Comparison of ENCODE assay signal across 34 cellular contexts in genomic region chr4:8909548-8909947, GRCh38. TPM values are rescaled to one million over a fixed set of nuclear protein-coding genes. Genes with fewer than 3 reads are reported as not detected.
DNase-seq lines count a peak whose midpoint lies in the region; TF ChIP-seq lines count a peak whose summit lies in the region.
"Had no signal": no experiment of that assay in that cellular context is flagged by ENCODE, and none has a peak within 500 bp of the region (broad histone marks: within the 10 kb centered on the region; RNA-seq: fewer than 3 reads in every experiment).

No MANE protein-coding gene starts in this region.

- H3K79me2 ChIP-seq in smooth muscle cell (ENCODE audit: low read depth): no peaks in the 10 kb centered on the region

- H3K9me3 ChIP-seq in BLaER1: no peaks in the 10 kb centered on the region
- H3K9me3 ChIP-seq in HEK293 (ENCODE audit: control insufficient read depth, insufficient read depth, low read depth, low read length): no peaks in the 10 kb centered on the region
- no peaks in the 10 kb centered on the region for H3K9me3 ChIP-seq in smooth muscle cell (replicated peaks; ENCODE audit: low read depth)
- no peaks in the 10 kb centered on the region for H3K9me3 ChIP-seq in thyroid gland
- H3K9me3 ChIP-seq: Caco-2, prostate gland, right lobe of liver had no signal

- no peaks in the 10 kb centered on the region for H4K20me1 ChIP-seq in BLaER1
- no peaks in the 10 kb centered on the region for H4K20me1 ChIP-seq in smooth muscle cell (ENCODE audit: low read depth)

- no peak overlapping the region for H3K27ac Mint-ChIP-seq in activated CD4-positive, alpha-beta T cell treated with anti-CD3 and anti-CD28 coated beads, Interleukin-2, amount 10 ng/mL, durations not matched to agents 24 days and 14 days
- H3K27ac Mint-ChIP-seq: activated CD4-positive, alpha-beta memory T cell treated with anti-CD3 and anti-CD28 coated beads for 36 hours; activated T-helper 1 cell treated with anti-CD3 and anti-CD28 coated beads, Interleukin-12 subunit alpha, Interleukin-12 subunit beta, Interleukin-2, Interleukin-4 antibody, amounts not matched to agents 30 ng/mL and 10 ng/mL and 1 ng/mL, durations not matched to agents 14 hours and 24 hours and 36 hours; endodermal cell; T-helper 2 cell treated with Interferon-gamma antibody and Interleukin-4, amounts not matched to agents 5 μg/mL and 100 μg/mL, for 36 hours had no signal

- H3K36me3 Mint-ChIP-seq in activated CD4-positive, alpha-beta T cell treated with anti-CD3 and anti-CD28 coated beads, Interleukin-2, amount 10 ng/mL, durations not matched to agents 24 days and 14 days (ENCODE audit: low read depth): no peaks in the 10 kb centered on the region
- H3K36me3 Mint-ChIP-seq: activated CD4-positive, alpha-beta memory T cell treated with anti-CD3 and anti-CD28 coated beads for 36 hours had no signal

- peak overlapping the region; percentile 37 for H3K4me2 ChIP-seq in BLaER1
- no peak overlapping the region for H3K4me2 ChIP-seq in smooth muscle cell

- H3K27me3 Mint-ChIP-seq in activated CD4-positive, alpha-beta T cell treated with anti-CD3 and anti-CD28 coated beads, Interleukin-2, amount 10 ng/mL, durations not matched to agents 24 days and 14 days: no peaks in the 10 kb centered on the region
- H3K27me3 Mint-ChIP-seq: activated CD4-positive, alpha-beta memory T cell treated with anti-CD3 and anti-CD28 coated beads for 36 hours; central memory CD8-positive, alpha-beta T cell had no signal

- H3K4me1 ChIP-seq in BLaER1: peaks cover 35% of the 10 kb centered on the region
- H3K4me1 ChIP-seq in HEK293 (ENCODE audit: control insufficient read depth, insufficient read depth, low read length): no peaks in the 10 kb centered on the region
- H3K4me1 ChIP-seq in smooth muscle cell (ENCODE audit: low read depth): no peaks in the 10 kb centered on the region
- no peaks in the 10 kb centered on the region for H3K4me1 ChIP-seq in thyroid gland
- H3K4me1 ChIP-seq: Caco-2, prostate gland, right lobe of liver, tibial nerve had no signal

- no peaks in the 10 kb centered on the region for H3K27me3 ChIP-seq in BLaER1
- H3K27me3 ChIP-seq in smooth muscle cell (ENCODE audit: low read depth): no peaks in the 10 kb centered on the region
- H3K27me3 ChIP-seq in thyroid gland: no peaks in the 10 kb centered on the region
- H3K27me3 ChIP-seq: right lobe of liver, tibial nerve had no signal

- no peaks in the 10 kb centered on the region for H3F3A ChIP-seq in smooth muscle cell (ENCODE audit: low read depth)

- H3K36me3 ChIP-seq in BLaER1 (no peaks in the 10 kb centered on the region), HEK293 (ENCODE audit: control insufficient read depth in 2 of 2, insufficient read depth in 1 of 2, low read length in 2 of 2) (no peaks in the 10 kb centered on the region), smooth muscle cell (ENCODE audit: low read depth) (no peaks in the 10 kb centered on the region), thyroid gland (no peaks in the 10 kb centered on the region)
- H3K36me3 ChIP-seq: prostate gland, right lobe of liver, tibial nerve had no signal

- intact Hi-C loops in activated CD4-positive, alpha-beta T cell treated with anti-CD3 and anti-CD28 coated beads, Interleukin-2, amount 10 ng/mL, durations not matched to agents 24 days and 14 days (cut with micrococcal nuclease): no loop called here
- intact Hi-C loops in thyroid gland (cut with DNase I): no loop called here

- H3K27ac ChIP-seq in BLaER1 (no peak overlapping the region), HEK293 (ENCODE audit: extremely low read depth, low read depth, low read length) (no peak overlapping the region), smooth muscle cell (ENCODE audit: low read depth) (no peak overlapping the region), thyroid gland (no peak overlapping the region)
- H3K27ac ChIP-seq: C4-2B, prostate gland, right lobe of liver, tibial nerve had no signal

- DNase-seq in 8988T (peak; percentile 8), iPS-NIHi11 (ENCODE audit: low spot score) (peak; percentile 2), smooth muscle cell (lab: John Stamatoyannopoulos, UW; ENCODE audit: unreplicated experiment) (no peak), nucleus accumbens (lab: John Stamatoyannopoulos, UW) (no peak), thyroid gland (no peak)
- DNase-seq in activated CD4-positive, alpha-beta T cell treated with anti-CD3 and anti-CD28 coated beads, Interleukin-2, amount 10 ng/mL, durations not matched to agents 24 days and 14 days: no peak
- DNase-seq: activated CD4-positive, alpha-beta memory T cell treated with anti-CD3 and anti-CD28 coated beads for 36 hours; activated CD4-positive, CD25-positive, alpha-beta regulatory T cell treated with anti-CD3 and anti-CD28 coated beads, Interleukin-2, amount 50 U/mL, for 72 hours; activated CD8-positive, alpha-beta memory T cell treated with anti-CD3 and anti-CD28 coated beads, Interleukin-2, amount 50 U/mL, for 4 hours; activated naive CD4-positive, alpha-beta T cell treated with Interleukin-2 at 50 U/mL for 16 hours; dermis blood vessel endothelial cell; NCI-H1105; NCI-H187; NCI-H526 treated with DMSO at 0.1 percent for 48 hours; stimulated activated CD4-positive, alpha-beta T cell treated with anti-CD3 and anti-CD28 coated beads, Interleukin-12 subunit alpha, Interleukin-12 subunit beta, amount 100 ng/mL, for 4 hours; stimulated activated CD4-positive, alpha-beta T cell treated with anti-CD3 and anti-CD28 coated beads, Interleukin-2, amount 100 ng/mL, for 48 hours had no signal

- CTCF ChIA-PET in HEK293 (lab: Yijun Ruan, JAX): interaction anchor here (1.4 to 1.8 kb wide), 3 partner anchors 8 to 221 kb away, joined by 4 to 13 read pairs (median 5); no protein-coding TSS in a partner anchor

- H3K4me1 Mint-ChIP-seq in activated CD4-positive, alpha-beta T cell treated with anti-CD3 and anti-CD28 coated beads, Interleukin-2, amount 10 ng/mL, durations not matched to agents 24 days and 14 days: no peaks in the 10 kb centered on the region
- H3K4me1 Mint-ChIP-seq: central memory CD8-positive, alpha-beta T cell; endodermal cell had no signal

- no peak overlapping the region for H2AFZ ChIP-seq in smooth muscle cell (ENCODE audit: low read depth)

- 63% methylated on average over 9 of the region's 9 CpGs for WGBS in smooth muscle cell (ENCODE audit: low lambda C conversion rate)
- 40 to 48% methylated on average over 9 of the region's 9 CpGs for WGBS in thyroid gland, 2 donors

- POLR2A ChIA-PET in HEK293 (lab: Yijun Ruan, JAX): no interaction called here

- H3K4me3 ChIP-seq in BLaER1 (no peak overlapping the region), HEK293 (ENCODE audit: low read depth, low read length) (no peak overlapping the region), smooth muscle cell (no peak overlapping the region), thyroid gland (replicated peaks in 1 of 3) (no peak overlapping the region)
- H3K4me3 ChIP-seq: K562, prostate gland, right lobe of liver, tibial nerve had no signal

- TF ChIP-seq CTCF in HEK293 (tag by site-specific recombination; IDR thresholded peaks at IDR 0.05) (no peak), smooth muscle cell (IDR thresholded peaks at IDR 0.05; ENCODE audit: borderline replicate concordance, insufficient read depth, poor library complexity, severe bottlenecking) (no peak), thyroid gland (IDR thresholded peaks at IDR 0.05) (no peak)

- H3K9ac ChIP-seq in BLaER1 (no peak overlapping the region), smooth muscle cell (ENCODE audit: low read depth) (no peak overlapping the region)

- TF ChIP-seq POLR2A in thyroid gland (IDR thresholded peaks at IDR 0.05): no peak

- H3K9me3 Mint-ChIP-seq in activated CD4-positive, alpha-beta T cell treated with anti-CD3 and anti-CD28 coated beads, Interleukin-2, amount 10 ng/mL, durations not matched to agents 24 days and 14 days: no peaks in the 10 kb centered on the region
- H3K9me3 Mint-ChIP-seq: activated CD4-positive, alpha-beta memory T cell treated with anti-CD3 and anti-CD28 coated beads for 36 hours; activated T-helper 1 cell treated with anti-CD3 and anti-CD28 coated beads, Interleukin-12 subunit alpha, Interleukin-12 subunit beta, Interleukin-2, Interleukin-4 antibody, amounts not matched to agents 30 ng/mL and 10 ng/mL and 1 ng/mL, durations not matched to agents 14 hours and 24 hours and 36 hours; central memory CD8-positive, alpha-beta T cell; endodermal cell; T-helper 2 cell treated with Interferon-gamma antibody and Interleukin-4, amounts not matched to agents 5 μg/mL and 100 μg/mL, for 36 hours had no signal

- no peak overlapping the region for H3K4me3 Mint-ChIP-seq in activated CD4-positive, alpha-beta T cell treated with anti-CD3 and anti-CD28 coated beads, Interleukin-2, amount 10 ng/mL, durations not matched to agents 24 days and 14 days
- H3K4me3 Mint-ChIP-seq: activated CD4-positive, alpha-beta memory T cell treated with anti-CD3 and anti-CD28 coated beads for 36 hours; activated T-helper 1 cell treated with anti-CD3 and anti-CD28 coated beads, Interleukin-12 subunit alpha, Interleukin-12 subunit beta, Interleukin-2, Interleukin-4 antibody, amounts not matched to agents 30 ng/mL and 10 ng/mL and 1 ng/mL, durations not matched to agents 14 hours and 24 hours and 36 hours; central memory CD8-positive, alpha-beta T cell; endodermal cell; T-helper 2 cell treated with Interferon-gamma antibody and Interleukin-4, amounts not matched to agents 5 μg/mL and 100 μg/mL, for 36 hours had no signal

TF ChIP-seq in HEK293, 187 proteins besides CTCF, POLR2A, EP300 and RAD21 (continues in another document):
- TF ChIP-seq SP7 (tag by site-specific recombination; IDR thresholded peaks at IDR 0.05) (peak; percentile 55; the same call in 1 of the 2 replicates), KLF10 (tag by site-specific recombination; IDR thresholded peaks at IDR 0.05) (no peak), ZNF449 (tag by site-specific recombination; IDR thresholded peaks at IDR 0.05) (no peak), ZXDB (tag by site-specific recombination; IDR thresholded peaks at IDR 0.05) (no peak), ZNF629 (tag by site-specific recombination; IDR thresholded peaks at IDR 0.05) (peak; percentile 87), ZNF555 (tag by site-specific recombination; conservative IDR thresholded peaks at IDR 0.05) (no peak)

RNA-seq across cellular contexts. Expression of gene HMX1, which starts 37.9 kb away (rescaled TPM):
- not detected in 2 replicates for total RNA-seq in activated CD4-positive, alpha-beta T cell treated with anti-CD3 and anti-CD28 coated beads, Interleukin-2, amount 10 ng/mL, durations not matched to agents 24 days and 14 days
- 0.09 TPM in 1 of 2 replicates, not detected in the other for total RNA-seq in smooth muscle cell
- polyA plus RNA-seq in smooth muscle cell: not detected in 2 replicates
- 1 to 10 TPM in 1 of 4 donors, not detected in 3; 2.6 TPM for total RNA-seq in thyroid gland
- total RNA-seq: activated CD4-positive, alpha-beta memory T cell treated with anti-CD3 and anti-CD28 coated beads for 36 hours; activated T-helper 1 cell treated with anti-CD3 and anti-CD28 coated beads, Interleukin-12 subunit alpha, Interleukin-12 subunit beta, Interleukin-2, Interleukin-4 antibody, amounts not matched to agents 30 ng/mL and 10 ng/mL and 1 ng/mL, durations not matched to agents 14 hours and 24 hours and 36 hours; dermis blood vessel endothelial cell; K562; liver; M059J; mesenteric fat pad; right lobe of liver had no signal
- polyA plus RNA-seq: adipose tissue, esophagus, H1, K562, liver had no signal

Comparison
In these comparisons a context has a peak if more than half of its experiments do, and no peak if none do; other contexts are left out.
1. DNase-seq: peak in 8988T (single experiment) and iPS-NIHi11 (single experiment); none in activated CD4-positive, alpha-beta T cell treated with anti-CD3 and anti-CD28 coated beads, Interleukin-2, amount 10 ng/mL, durations not matched to agents 24 days and 14 days (single experiment), smooth muscle cell (single experiment), nucleus accumbens (0 of 56) and thyroid gland (0 of 2).